8 cellular contexts compared by ENCODE assay signal in the genomic region with DNA sequence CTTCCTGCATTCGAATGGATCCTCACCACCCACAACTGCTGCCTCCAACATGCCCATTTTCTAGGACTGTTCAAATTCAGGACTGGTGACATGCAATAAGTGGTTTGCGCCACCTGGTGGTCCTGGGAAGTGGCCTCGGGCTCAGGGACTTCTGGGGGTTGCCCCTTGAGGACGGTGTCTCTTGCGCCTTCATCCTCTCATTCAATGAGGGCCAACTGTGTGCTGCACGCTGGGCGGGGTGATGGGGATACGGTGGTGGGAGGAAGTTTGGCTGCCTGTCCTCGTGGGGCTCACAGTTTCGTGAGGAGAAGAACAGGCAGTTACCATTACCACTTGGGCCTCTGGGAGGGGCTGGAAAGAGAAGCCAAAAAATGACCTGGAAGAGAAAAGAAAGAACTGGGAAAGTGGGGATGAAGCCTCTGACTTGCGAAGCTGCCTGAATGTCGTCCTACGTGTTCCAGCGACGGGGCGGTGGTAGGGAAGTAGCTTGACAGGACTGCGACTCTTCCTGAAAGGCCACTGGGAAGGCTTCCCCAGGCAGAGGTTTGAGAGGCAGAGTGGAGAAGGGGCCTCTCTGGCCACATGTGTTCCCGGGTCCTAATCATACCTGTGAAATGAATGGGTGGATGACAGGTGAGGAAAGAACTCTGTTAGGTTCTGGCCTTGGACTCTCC. TPM values are rescaled to one million over a fixed set of nuclear protein-coding genes. Genes with fewer than 3 reads are reported as not detected.
DNase-seq lines count a peak whose midpoint lies in the region; ATAC-seq lines count a peak whose summit lies in the region.

No MANE protein-coding gene starts in this region.

- H3K27ac Mint-ChIP-seq in activated naive CD8-positive, alpha-beta T cell, result no peak overlapping the region

- H3K4me1 Mint-ChIP-seq in activated naive CD8-positive, alpha-beta T cell (ENCODE audit: low read depth), result peaks cover 13% of the 10 kb centered on the region

- H3K4me3 Mint-ChIP-seq in activated naive CD8-positive, alpha-beta T cell, result peak overlapping the region; percentile 18

- peak in 1 of 2 donors; percentile 20 for ATAC-seq in left cardiac atrium

- DNase-seq in SIG-M5 treated with dmso at 0.1 percent for 504 hours (lab: John Stamatoyannopoulos, UW; ENCODE audit: unreplicated experiment), result peak; percentile 77
- DNase-seq in SIG-M5 (lab: John Stamatoyannopoulos, UW), result no peak
- DNase-seq in Kasumi-1 (lab: John Stamatoyannopoulos, UW), result peak; percentile 77 to 81
- DNase-seq in SKM-1 treated with dmso at 0.1 percent for 144 hours (lab: John Stamatoyannopoulos, UW; ENCODE audit: unreplicated experiment), result peak; percentile 69
- DNase-seq in left cardiac atrium, result peak; percentile 84
- DNase-seq in renal cortical epithelial cell (ENCODE audit: low read depth), result peak; percentile 49
- DNase-seq in NCI-H774 (lab: John Stamatoyannopoulos, UW), result no peak

- H3K36me3 Mint-ChIP-seq in activated naive CD8-positive, alpha-beta T cell, result no peaks in the 10 kb centered on the region

- intact Hi-C loops in left cardiac atrium (cut with DNase I), result loop anchor here (1.0 to 5.0 kb wide), 2 partner anchors 52 to 57 kb away; no protein-coding TSS in a partner anchor

- peaks cover 3% of the 10 kb centered on the region for H3K27me3 Mint-ChIP-seq in activated naive CD8-positive, alpha-beta T cell

- no peaks in the 10 kb centered on the region for H3K9me3 Mint-ChIP-seq in activated naive CD8-positive, alpha-beta T cell (ENCODE audit: low read depth)

RNA-seq across cellular contexts. Expression of a gene that starts 49.0 kb away (rescaled TPM):
- under 1 TPM; 0.09 to 0.13 TPM for total RNA-seq in left cardiac atrium
- 0.05 TPM in 1 of 2 replicates, not detected in the other for total RNA-seq in renal cortical epithelial cell

Comparison
In these comparisons a context has a peak if more than half of its experiments do, and no peak if none do; other contexts are left out.
1. DNase-seq: peak in SIG-M5 treated with dmso at 0.1 percent for 504 hours (single experiment), Kasumi-1 (2 of 2), SKM-1 treated with dmso at 0.1 percent for 144 hours (single experiment), left cardiac atrium (single experiment) and renal cortical epithelial cell (single experiment); none in SIG-M5 (single experiment) and NCI-H774 (single experiment).